ENCODE assay signal across 18 cellular contexts in the genomic region with DNA sequence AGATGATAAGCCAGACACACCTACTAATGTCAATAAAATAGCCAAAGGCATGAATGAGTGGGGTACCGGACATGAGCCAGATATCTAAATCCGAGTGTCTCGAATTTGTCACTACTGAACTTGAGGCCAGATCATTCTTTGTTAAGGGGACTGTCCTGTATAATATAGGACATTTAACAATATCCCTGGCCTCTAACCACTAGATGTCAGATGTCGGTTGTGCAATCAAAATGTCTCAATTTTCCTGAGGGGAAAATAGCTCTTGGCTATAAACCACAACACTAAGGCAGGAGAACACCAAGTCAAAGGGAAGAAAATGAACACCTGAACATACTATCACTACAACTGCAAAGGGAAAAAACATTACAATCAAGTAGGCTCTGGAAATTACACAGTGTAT.
DNase-seq lines count a peak whose midpoint lies in the region; ATAC-seq, FAIRE-seq and TF ChIP-seq lines count a peak whose summit lies in the region.
"Had no signal": no experiment of that assay in that cellular context is flagged by ENCODE, and none has a peak within 500 bp of the region (broad histone marks: within the 10 kb centered on the region; RNA-seq: fewer than 3 reads in every experiment).

No MANE protein-coding gene starts in this region.

- peak; percentile 9 for FAIRE-seq in HTR-8/SVneo (lab: Jason Lieb, UNC)
- FAIRE-seq: GM12891 had no signal

- no peak for ATAC-seq in GM19328 (IDR thresholded peaks at IDR 0.05; ENCODE audit: unreplicated experiment)
- no peak for ATAC-seq in SK-N-SH treated with all-trans-retinoic acid at 6 μM for 48 hours
- ATAC-seq: Panc1, Right ventricle myocardium inferior had no signal

- in situ Hi-C loops in SK-MEL-5 (cut with HindIII; ENCODE audit: low pct_unique_long_range_greater_than_20kb, low sequenced_read_pairs), result no loop called here

- DNase-seq in AML-193 (lab: John Stamatoyannopoulos, UW), result peak; percentile 12 to 15
- DNase-seq in HTR-8/SVneo (ENCODE audit: insufficient read length, low spot score), result no peak
- peak; percentile 34 for DNase-seq in SK-MEL-5 (ENCODE audit: low read depth, low spot score)
- peak; percentile 10 for DNase-seq in iris pigment epithelial cell (ENCODE audit: low read depth)
- no peak for DNase-seq in SKM-1 treated with dmso at 0.1 percent for 144 hours (lab: John Stamatoyannopoulos, UW; ENCODE audit: unreplicated experiment)
- no peak for DNase-seq in NCI-H2081 (lab: John Stamatoyannopoulos, UW)
- DNase-seq: Calu3; CD4-positive, alpha-beta T cell; MV-4-11; NCI-H1436; NCI-H2029 treated with DMSO at 0.1 percent for 48 hours; NCI-H2227 treated with DMSO at 0.1 percent for 48 hours; NCI-H524 treated with DMSO at 0.1 percent for 48 hours had no signal

TF ChIP-seq in SK-N-SH treated with all-trans-retinoic acid at 6 μM for 48 hours, 23 proteins besides CTCF, POLR2A, EP300 and RAD21:
- TF ChIP-seq ZNF8 (CRISPR knock-in tag; IDR thresholded peaks at IDR 0.05), result no peak
- TF ChIP-seq ARNTL (CRISPR knock-in tag; IDR thresholded peaks at IDR 0.05; ENCODE audit: borderline replicate concordance, low read depth), result no peak
- TF ChIP-seq ESRRG (CRISPR knock-in tag; IDR thresholded peaks at IDR 0.05), result no peak
- no peak for TF ChIP-seq ZFP3 (CRISPR knock-in tag; IDR thresholded peaks at IDR 0.05)
- no peak for TF ChIP-seq PPARA (CRISPR knock-in tag; IDR thresholded peaks at IDR 0.05; ENCODE audit: borderline replicate concordance)
- TF ChIP-seq ZNF70 (CRISPR knock-in tag; IDR thresholded peaks at IDR 0.05), result no peak
- no peak for TF ChIP-seq ZNF565 (CRISPR knock-in tag; conservative IDR thresholded peaks at IDR 0.05; ENCODE audit: low read depth)
- TF ChIP-seq, protein P1, sequence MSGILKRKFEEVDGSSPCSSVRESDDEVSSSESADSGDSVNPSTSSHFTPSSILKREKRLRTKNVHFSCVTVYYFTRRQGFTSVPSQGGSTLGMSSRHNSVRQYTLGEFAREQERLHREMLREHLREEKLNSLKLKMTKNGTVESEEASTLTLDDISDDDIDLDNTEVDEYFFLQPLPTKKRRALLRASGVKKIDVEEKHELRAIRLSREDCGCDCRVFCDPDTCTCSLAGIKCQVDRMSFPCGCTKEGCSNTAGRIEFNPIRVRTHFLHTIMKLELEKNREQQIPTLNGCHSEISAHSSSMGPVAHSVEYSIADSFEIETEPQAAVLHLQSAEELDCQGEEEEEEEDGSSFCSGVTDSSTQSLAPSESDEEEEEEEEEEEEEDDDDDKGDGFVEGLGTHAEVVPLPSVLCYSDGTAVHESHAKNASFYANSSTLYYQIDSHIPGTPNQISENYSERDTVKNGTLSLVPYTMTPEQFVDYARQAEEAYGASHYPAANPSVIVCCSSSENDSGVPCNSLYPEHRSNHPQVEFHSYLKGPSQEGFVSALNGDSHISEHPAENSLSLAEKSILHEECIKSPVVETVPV (CRISPR knock-in tag; IDR thresholded peaks at IDR 0.05), result no peak
- no peak for TF ChIP-seq OSR1 (CRISPR knock-in tag; IDR thresholded peaks at IDR 0.05)
- TF ChIP-seq, protein P2, sequence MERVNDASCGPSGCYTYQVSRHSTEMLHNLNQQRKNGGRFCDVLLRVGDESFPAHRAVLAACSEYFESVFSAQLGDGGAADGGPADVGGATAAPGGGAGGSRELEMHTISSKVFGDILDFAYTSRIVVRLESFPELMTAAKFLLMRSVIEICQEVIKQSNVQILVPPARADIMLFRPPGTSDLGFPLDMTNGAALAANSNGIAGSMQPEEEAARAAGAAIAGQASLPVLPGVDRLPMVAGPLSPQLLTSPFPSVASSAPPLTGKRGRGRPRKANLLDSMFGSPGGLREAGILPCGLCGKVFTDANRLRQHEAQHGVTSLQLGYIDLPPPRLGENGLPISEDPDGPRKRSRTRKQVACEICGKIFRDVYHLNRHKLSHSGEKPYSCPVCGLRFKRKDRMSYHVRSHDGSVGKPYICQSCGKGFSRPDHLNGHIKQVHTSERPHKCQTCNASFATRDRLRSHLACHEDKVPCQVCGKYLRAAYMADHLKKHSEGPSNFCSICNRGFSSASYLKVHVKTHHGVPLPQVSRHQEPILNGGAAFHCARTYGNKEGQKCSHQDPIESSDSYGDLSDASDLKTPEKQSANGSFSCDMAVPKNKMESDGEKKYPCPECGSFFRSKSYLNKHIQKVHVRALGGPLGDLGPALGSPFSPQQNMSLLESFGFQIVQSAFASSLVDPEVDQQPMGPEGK (CRISPR knock-in tag; IDR thresholded peaks at IDR 0.05; ENCODE audit: borderline replicate concordance), result no peak
- no peak for TF ChIP-seq ZC3H10 (CRISPR knock-in tag; IDR thresholded peaks at IDR 0.05)
- no peak for TF ChIP-seq SNAI2 (CRISPR knock-in tag; IDR thresholded peaks at IDR 0.05)
- TF ChIP-seq BACH2 (CRISPR knock-in tag; IDR thresholded peaks at IDR 0.05; ENCODE audit: borderline replicate concordance), result no peak
- TF ChIP-seq GLIS3 (CRISPR knock-in tag; IDR thresholded peaks at IDR 0.05), result no peak
- TF ChIP-seq, protein P3, sequence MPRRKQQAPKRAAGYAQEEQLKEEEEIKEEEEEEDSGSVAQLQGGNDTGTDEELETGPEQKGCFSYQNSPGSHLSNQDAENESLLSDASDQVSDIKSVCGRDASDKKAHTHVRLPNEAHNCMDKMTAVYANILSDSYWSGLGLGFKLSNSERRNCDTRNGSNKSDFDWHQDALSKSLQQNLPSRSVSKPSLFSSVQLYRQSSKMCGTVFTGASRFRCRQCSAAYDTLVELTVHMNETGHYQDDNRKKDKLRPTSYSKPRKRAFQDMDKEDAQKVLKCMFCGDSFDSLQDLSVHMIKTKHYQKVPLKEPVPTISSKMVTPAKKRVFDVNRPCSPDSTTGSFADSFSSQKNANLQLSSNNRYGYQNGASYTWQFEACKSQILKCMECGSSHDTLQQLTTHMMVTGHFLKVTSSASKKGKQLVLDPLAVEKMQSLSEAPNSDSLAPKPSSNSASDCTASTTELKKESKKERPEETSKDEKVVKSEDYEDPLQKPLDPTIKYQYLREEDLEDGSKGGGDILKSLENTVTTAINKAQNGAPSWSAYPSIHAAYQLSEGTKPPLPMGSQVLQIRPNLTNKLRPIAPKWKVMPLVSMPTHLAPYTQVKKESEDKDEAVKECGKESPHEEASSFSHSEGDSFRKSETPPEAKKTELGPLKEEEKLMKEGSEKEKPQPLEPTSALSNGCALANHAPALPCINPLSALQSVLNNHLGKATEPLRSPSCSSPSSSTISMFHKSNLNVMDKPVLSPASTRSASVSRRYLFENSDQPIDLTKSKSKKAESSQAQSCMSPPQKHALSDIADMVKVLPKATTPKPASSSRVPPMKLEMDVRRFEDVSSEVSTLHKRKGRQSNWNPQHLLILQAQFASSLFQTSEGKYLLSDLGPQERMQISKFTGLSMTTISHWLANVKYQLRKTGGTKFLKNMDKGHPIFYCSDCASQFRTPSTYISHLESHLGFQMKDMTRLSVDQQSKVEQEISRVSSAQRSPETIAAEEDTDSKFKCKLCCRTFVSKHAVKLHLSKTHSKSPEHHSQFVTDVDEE (CRISPR knock-in tag; IDR thresholded peaks at IDR 0.05), result no peak
- no peak for TF ChIP-seq ISL1 (CRISPR knock-in tag; IDR thresholded peaks at IDR 0.05)
- no peak for TF ChIP-seq CSDC2 (CRISPR knock-in tag; IDR thresholded peaks at IDR 0.05)

Comparison
In these comparisons a context has a peak if more than half of its experiments do, and no peak if none do; other contexts are left out.
1. DNase-seq: peak in AML-193 (2 of 2), SK-MEL-5 (single experiment) and iris pigment epithelial cell (single experiment); none in HTR-8/SVneo (single experiment), SKM-1 treated with dmso at 0.1 percent for 144 hours (single experiment) and NCI-H2081 (0 of 2).